Comparison of ENCODE assay signal across 24 cellular contexts in genomic region chr11:28939381-28939780, GRCh38.
"Had no signal": no experiment of that assay in that cellular context is flagged by ENCODE, and none has a peak within 500 bp of the region (broad histone marks: within the 10 kb centered on the region; RNA-seq: fewer than 3 reads in every experiment).

No MANE protein-coding gene starts in this region.

- H3K9me3 ChIP-seq: adrenal gland, body of pancreas, Peyer's patch, SJCRH30, SK-N-SH had no signal

- H3K4me1 Mint-ChIP-seq: activated CD4-positive, alpha-beta T cell treated with anti-CD3 and anti-CD28 coated beads for 36 hours; activated naive CD8-positive, alpha-beta T cell treated with anti-CD3 and anti-CD28 coated beads, Interleukin-2, amount 10 ng/mL, durations not matched to agents 7 days and 5 days; central memory CD8-positive, alpha-beta T cell had no signal

- ATAC-seq: activated CD4-positive, alpha-beta T cell treated with anti-CD3 and anti-CD28 coated beads for 36 hours; activated CD8-positive, alpha-beta T cell treated with anti-CD3 and anti-CD28 coated beads, Interleukin-2, amount 10 ng/mL, durations not matched to agents 7 days and 5 days; body of pancreas had no signal

- H3K4me3 Mint-ChIP-seq: activated CD4-positive, alpha-beta T cell treated with anti-CD3 and anti-CD28 coated beads for 36 hours; activated CD8-positive, alpha-beta T cell treated with anti-CD3 and anti-CD28 coated beads, Interleukin-2, amount 10 ng/mL, durations not matched to agents 7 days and 5 days; activated naive CD8-positive, alpha-beta T cell treated with anti-CD3 and anti-CD28 coated beads, Interleukin-2, amount 10 ng/mL, durations not matched to agents 7 days and 5 days; central memory CD8-positive, alpha-beta T cell had no signal

- H3K27ac Mint-ChIP-seq: activated CD4-positive, alpha-beta T cell treated with anti-CD3 and anti-CD28 coated beads for 36 hours; activated CD8-positive, alpha-beta T cell treated with anti-CD3 and anti-CD28 coated beads, Interleukin-2, amount 10 ng/mL, durations not matched to agents 7 days and 5 days; activated naive CD8-positive, alpha-beta T cell treated with anti-CD3 and anti-CD28 coated beads, Interleukin-2, amount 10 ng/mL, durations not matched to agents 7 days and 5 days had no signal

- H3K4me3 ChIP-seq: adrenal gland, body of pancreas, Peyer's patch, SJCRH30 had no signal

- H3K4me1 ChIP-seq: adrenal gland, body of pancreas, Peyer's patch, SJCRH30 had no signal

- H3K27me3 Mint-ChIP-seq: activated CD4-positive, alpha-beta T cell treated with anti-CD3 and anti-CD28 coated beads for 36 hours; activated naive CD8-positive, alpha-beta T cell treated with anti-CD3 and anti-CD28 coated beads, Interleukin-2, amount 10 ng/mL, durations not matched to agents 7 days and 5 days; central memory CD8-positive, alpha-beta T cell had no signal

- H3K27ac ChIP-seq: adrenal gland, body of pancreas, Peyer's patch, RWPE1, SJCRH30, WERI-Rb-1 had no signal

- H3K36me3 Mint-ChIP-seq: activated naive CD8-positive, alpha-beta T cell treated with anti-CD3 and anti-CD28 coated beads, Interleukin-2, amount 10 ng/mL, durations not matched to agents 7 days and 5 days had no signal

- DNase-seq: activated CD4-positive, alpha-beta T cell treated with anti-CD3 and anti-CD28 coated beads for 36 hours; activated CD4-positive, alpha-beta T cell treated with anti-CD3 and anti-CD28 coated beads, Interleukin-2, amount 50 U/mL, for 1 hour; activated CD8-positive, alpha-beta memory T cell treated with anti-CD3 and anti-CD28 coated beads, Interleukin-2, amount 50 U/mL, for 48 hours; activated CD8-positive, alpha-beta T cell treated with anti-CD3 and anti-CD28 coated beads, Interleukin-2, amount 10 ng/mL, durations not matched to agents 7 days and 5 days; activated naive CD4-positive, alpha-beta T cell treated with anti-CD3 and anti-CD28 coated beads, Interleukin-2, amount 50 U/mL, for 16 hours; activated naive CD8-positive, alpha-beta T cell treated with anti-CD3 and anti-CD28 coated beads, Interleukin-2, amount 10 ng/mL, durations not matched to agents 7 days and 5 days; activated T-cell treated with anti-CD3 and anti-CD28 coated beads, Interleukin-2, amount 50 U/mL, for 1 hour; adrenal gland; anterior cingulate cortex; body of pancreas; NCI-H1105 treated with DMSO at 0.1 percent for 48 hours; NCI-H146; NCI-H187 treated with DMSO at 0.1 percent for 48 hours; NCI-H2081 treated with DMSO at 0.1 percent for 48 hours; NCI-H446; NCI-H524; Peyer's patch; Right ventricle myocardium superior; SJCRH30; SK-N-SH; T-helper 1 cell; WERI-Rb-1 had no signal

- H3K36me3 ChIP-seq: adrenal gland, Peyer's patch, SJCRH30, WERI-Rb-1 had no signal

- H3K27me3 ChIP-seq: adrenal gland, body of pancreas, Peyer's patch, SJCRH30 had no signal
